ENCODE assay signal across 9 cellular contexts in genomic region chr22:24060375-24060788, GRCh38. TPM values are rescaled to one million over a fixed set of nuclear protein-coding genes. Genes with fewer than 3 reads are reported as not detected.
DNase-seq lines count a peak whose midpoint lies in the region; ATAC-seq and TF ChIP-seq lines count a peak whose summit lies in the region.
"Had no signal": no experiment of that assay in that cellular context is flagged by ENCODE, and none has a peak within 500 bp of the region (broad histone marks: within the 10 kb centered on the region; RNA-seq: fewer than 3 reads in every experiment).

No MANE protein-coding gene starts in this region.

- H3K9me3 ChIP-seq in OCI-LY1 (ENCODE audit: low read length) = no peaks in the 10 kb centered on the region
- H3K9me3 ChIP-seq in esophagus squamous epithelium = no peaks in the 10 kb centered on the region

- H3K27ac Mint-ChIP-seq in progenitor cell of endocrine pancreas = peak overlapping the region; percentile 54
- H3K27ac Mint-ChIP-seq: stimulated activated naive CD8-positive, alpha-beta T cell treated with anti-CD3 and anti-CD28 coated beads, Interleukin-15, Interleukin-2, amounts not matched to agents 100 ng/mL and 50 ng/mL, for 24 hours had no signal

- H3K4me3 ChIP-seq in OCI-LY1 (ENCODE audit: low read depth, low read length, poor library complexity, severe bottlenecking) (no peak overlapping the region), esophagus squamous epithelium (no peak overlapping the region)

- no peaks in the 10 kb centered on the region for H3K4me1 Mint-ChIP-seq in progenitor cell of endocrine pancreas (ENCODE audit: low read depth)

- DNase-seq in DMS53 (lab: John Stamatoyannopoulos, UW) = peak; percentile 83
- no peak for DNase-seq in esophagus squamous epithelium (lab: John Stamatoyannopoulos, UW)
- DNase-seq in progenitor cell of endocrine pancreas (ENCODE audit: low spot score, unreplicated experiment) = no peak
- DNase-seq in putamen (ENCODE audit: low spot score) = no peak

- ATAC-seq in GM19351 (IDR thresholded peaks at IDR 0.05; ENCODE audit: unreplicated experiment) (no peak), HG03097 (IDR thresholded peaks at IDR 0.05; ENCODE audit: low FRiP score, unreplicated experiment) (no peak), GM21825 (IDR thresholded peaks at IDR 0.05; ENCODE audit: unreplicated experiment) (no peak)

- TF ChIP-seq CTCF in OCI-LY1 (IDR thresholded peaks at IDR 0.05; ENCODE audit: low read length) (no peak), esophagus squamous epithelium (IDR thresholded peaks at IDR 0.05) (no peak), progenitor cell of endocrine pancreas (IDR thresholded peaks at IDR 0.05; ENCODE audit: unreplicated experiment) (no peak)

- no peaks in the 10 kb centered on the region for H3K79me2 ChIP-seq in OCI-LY1 (ENCODE audit: insufficient read depth, low read length)

- WGBS in esophagus squamous epithelium, 2 donors = 27 to 39% methylated on average over 1 to 5 of the region's 5 CpGs

- TF ChIP-seq POLR2A in esophagus squamous epithelium (IDR thresholded peaks at IDR 0.05) = no peak

- H3K9me3 Mint-ChIP-seq in progenitor cell of endocrine pancreas (ENCODE audit: low read depth) = no peaks in the 10 kb centered on the region
- H3K9me3 Mint-ChIP-seq: stimulated activated naive CD8-positive, alpha-beta T cell treated with anti-CD3 and anti-CD28 coated beads, Interleukin-15, Interleukin-2, amounts not matched to agents 100 ng/mL and 50 ng/mL, for 24 hours had no signal

- no peaks in the 10 kb centered on the region for H3K27me3 Mint-ChIP-seq in progenitor cell of endocrine pancreas
- H3K27me3 Mint-ChIP-seq: stimulated activated naive CD8-positive, alpha-beta T cell treated with anti-CD3 and anti-CD28 coated beads, Interleukin-15, Interleukin-2, amounts not matched to agents 100 ng/mL and 50 ng/mL, for 24 hours had no signal

- H3K36me3 Mint-ChIP-seq in progenitor cell of endocrine pancreas (ENCODE audit: insufficient read depth) = peaks cover 35% of the 10 kb centered on the region

- H3K4me3 Mint-ChIP-seq in progenitor cell of endocrine pancreas (ENCODE audit: low read depth) = no peak overlapping the region
- H3K4me3 Mint-ChIP-seq: stimulated activated naive CD8-positive, alpha-beta T cell treated with anti-CD3 and anti-CD28 coated beads, Interleukin-15, Interleukin-2, amounts not matched to agents 100 ng/mL and 50 ng/mL, for 24 hours had no signal

- H3K27ac ChIP-seq in OCI-LY1 (ENCODE audit: low read depth, low read length, poor library complexity, severe bottlenecking) (peak overlapping the region; percentile 81), esophagus squamous epithelium (peak overlapping the region in 3 of 4 donors; percentile 20 to 80 (median 67))

- H3K4me1 ChIP-seq in OCI-LY1 (ENCODE audit: insufficient read depth, low read length, severe bottlenecking) (peaks cover 20% of the 10 kb centered on the region), esophagus squamous epithelium (peaks cover 0 to 23% (median 20%) of the 10 kb centered on the region in 3 donors)

- no peaks in the 10 kb centered on the region for H3F3A ChIP-seq in OCI-LY1 (ENCODE audit: insufficient read depth, low read length)

- H3K9me2 ChIP-seq in OCI-LY1 (ENCODE audit: low read depth, low read length) = no peaks in the 10 kb centered on the region

- no peak overlapping the region; the same call in 1 of the 2 replicates for H3K9ac ChIP-seq in OCI-LY1 (ENCODE audit: low read length)

- no peak overlapping the region; the same call in 1 of the 2 replicates for H3K4me2 ChIP-seq in OCI-LY1 (ENCODE audit: low read length)

- no peak overlapping the region for H2AFZ ChIP-seq in OCI-LY1 (ENCODE audit: low read length)

- H4K20me1 ChIP-seq in OCI-LY1 (ENCODE audit: insufficient read depth, low read length) = no peaks in the 10 kb centered on the region

- H3K36me3 ChIP-seq in OCI-LY1 (ENCODE audit: insufficient read depth, low read length) (peaks cover 63% of the 10 kb centered on the region), esophagus squamous epithelium (peaks cover 22 to 96% (median 62%) of the 10 kb centered on the region in 3 donors)

- intact Hi-C loops in esophagus squamous epithelium (cut with DNase I) = no loop called here

- no peaks in the 10 kb centered on the region for H3K27me3 ChIP-seq in OCI-LY1 (ENCODE audit: insufficient read depth, low read length)
- no peaks in the 10 kb centered on the region for H3K27me3 ChIP-seq in esophagus squamous epithelium

RNA-seq across cellular contexts. Expression of gene CABIN1, which starts 49.3 kb away (rescaled TPM):
- total RNA-seq in esophagus squamous epithelium (10 to 100 TPM; 11.1 to 28.6 (median 23.2) TPM), progenitor cell of endocrine pancreas (91.4 and 102 TPM in 2 replicates)

RNA-seq across cellular contexts. Expression of gene GSTT4, which starts 55.1 kb away (rescaled TPM):
- total RNA-seq in esophagus squamous epithelium (not detected), progenitor cell of endocrine pancreas (not detected in 2 replicates)
